ENCODE assay signal across 31 cellular contexts in genomic region chr13:34886476-34886875, GRCh38.
"Had no signal": no experiment of that assay in that cellular context is flagged by ENCODE, and none has a peak within 500 bp of the region (broad histone marks: within the 10 kb centered on the region; RNA-seq: fewer than 3 reads in every experiment).

No MANE protein-coding gene starts in this region.

- H3K27ac ChIP-seq: KMS-11, VCaP had no signal

- H3K9ac ChIP-seq: KMS-11 had no signal

- H3K9me3 ChIP-seq: MG63 had no signal

- H3K36me3 Mint-ChIP-seq: activated CD4-positive, alpha-beta memory T cell treated with anti-CD3 and anti-CD28 coated beads for 36 hours; activated naive CD8-positive, alpha-beta T cell; brain; T-cell had no signal

- H3K27me3 Mint-ChIP-seq: activated CD4-positive, alpha-beta memory T cell treated with anti-CD3 and anti-CD28 coated beads for 36 hours; activated CD4-positive, alpha-beta T cell treated with anti-CD3 and anti-CD28 coated beads, Interleukin-2, amount 10 ng/mL, durations not matched to agents 7 days and 5 days; central memory CD8-positive, alpha-beta T cell had no signal

- H3K27ac Mint-ChIP-seq: activated CD4-positive, alpha-beta memory T cell treated with anti-CD3 and anti-CD28 coated beads for 36 hours; activated CD4-positive, alpha-beta T cell treated with anti-CD3 and anti-CD28 coated beads, Interleukin-2, amount 10 ng/mL, durations not matched to agents 7 days and 5 days; activated naive CD4-positive, alpha-beta T cell treated with anti-CD3 and anti-CD28 coated beads for 36 hours; activated naive CD8-positive, alpha-beta T cell; activated T-helper 17 cell treated with anti-CD3 and anti-CD28 coated beads, Interleukin-2, amount 50 U/mL, for 72 hours; T-cell had no signal

- H3K27me3 ChIP-seq: MG63 had no signal

- H3K9me3 Mint-ChIP-seq: activated CD4-positive, alpha-beta memory T cell treated with anti-CD3 and anti-CD28 coated beads for 36 hours; activated CD4-positive, alpha-beta T cell treated with anti-CD3 and anti-CD28 coated beads, Interleukin-2, amount 10 ng/mL, durations not matched to agents 7 days and 5 days; activated naive CD4-positive, alpha-beta T cell treated with anti-CD3 and anti-CD28 coated beads for 36 hours; activated T-helper 17 cell treated with anti-CD3 and anti-CD28 coated beads, Interleukin-2, amount 50 U/mL, for 72 hours; T-cell had no signal

- H3K4me3 Mint-ChIP-seq: activated CD4-positive, alpha-beta memory T cell treated with anti-CD3 and anti-CD28 coated beads for 36 hours; activated CD4-positive, alpha-beta T cell treated with anti-CD3 and anti-CD28 coated beads, Interleukin-2, amount 10 ng/mL, durations not matched to agents 7 days and 5 days; activated naive CD4-positive, alpha-beta T cell treated with anti-CD3 and anti-CD28 coated beads for 36 hours; activated naive CD8-positive, alpha-beta T cell; activated T-helper 17 cell treated with anti-CD3 and anti-CD28 coated beads, Interleukin-2, amount 50 U/mL, for 72 hours; brain; central memory CD8-positive, alpha-beta T cell; T-cell had no signal

- H3K4me1 Mint-ChIP-seq: activated CD4-positive, alpha-beta T cell treated with anti-CD3 and anti-CD28 coated beads, Interleukin-2, amount 10 ng/mL, durations not matched to agents 7 days and 5 days; activated T-helper 17 cell treated with anti-CD3 and anti-CD28 coated beads, Interleukin-2, amount 50 U/mL, for 72 hours; central memory CD8-positive, alpha-beta T cell; T-cell had no signal

- ATAC-seq: activated T-helper 17 cell treated with anti-CD3 and anti-CD28 coated beads, Interleukin-2, amount 50 U/mL, for 72 hours; T-cell had no signal

- H3K4me3 ChIP-seq: MG63 had no signal

- DNase-seq: activated CD4-positive, alpha-beta memory T cell treated with anti-CD3 and anti-CD28 coated beads for 36 hours; activated CD4-positive, alpha-beta T cell treated with anti-CD3 and anti-CD28 coated beads, Interleukin-2, amount 10 ng/mL, durations not matched to agents 7 days and 5 days; activated CD4-positive, CD25-positive, alpha-beta regulatory T cell; activated CD8-positive, alpha-beta memory T cell treated with anti-CD3 and anti-CD28 coated beads for 24 hours; activated gamma-delta T cell; activated naive CD4-positive, alpha-beta T cell treated with anti-CD3 and anti-CD28 coated beads for 36 hours; activated T-cell treated with anti-CD3 and anti-CD28 coated beads, Interleukin-2, amount 50 U/mL, for 48 hours; amygdala; MG63; MV-4-11; NCI-H1092 treated with DMSO at 0.1 percent for 48 hours; NCI-H1417 treated with DMSO at 0.1 percent for 48 hours; NCI-H1694; NCI-H2029; NCI-H2107; NCI-H2171 treated with DMSO at 0.1 percent for 48 hours; NCI-H345; NCI-H510A; NCI-H526 treated with DMSO at 0.1 percent for 48 hours; NK-92 treated with Interleukin-12 subunit alpha and Interleukin-12 subunit beta, amount 100 ng/mL, for 24 hours; OCI-M1; SHP77 treated with DMSO at 0.1 percent for 48 hours; T-cell; T-helper 2 cell; T1000 had no signal

- H3K36me3 ChIP-seq: MG63 had no signal

- H3K4me2 ChIP-seq: KMS-11 had no signal
